8 cellular contexts compared by ENCODE assay signal in the genomic region with DNA sequence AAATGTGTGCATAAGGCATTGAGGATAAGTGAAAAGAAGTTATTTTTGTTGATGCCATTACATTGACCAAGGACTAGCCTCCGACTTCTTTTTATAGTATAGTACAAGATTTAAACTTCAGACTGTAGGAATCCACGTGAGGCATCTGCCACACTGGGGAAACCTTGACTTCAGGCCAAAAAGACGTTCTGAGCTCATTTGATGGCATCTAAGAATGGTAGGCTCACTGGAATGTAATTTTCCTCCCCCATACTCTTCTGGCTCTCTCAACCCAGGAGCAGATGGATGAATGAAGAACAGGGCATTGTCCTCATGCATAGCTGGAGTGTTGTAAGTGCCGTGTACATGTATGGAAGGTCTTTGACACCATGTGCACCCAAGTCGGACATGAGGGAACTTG.
A peak's percentile ranks its signal among the peaks of the same experiment; 100 is the strongest.
DNase-seq lines count a peak whose midpoint lies in the region; ATAC-seq, FAIRE-seq and TF ChIP-seq lines count a peak whose summit lies in the region.
"Not testable (repeated sequence)": the region's sequence is repeated elsewhere in the genome, so short reads cannot be mapped to it uniquely, and the experiment has no call there.

No MANE protein-coding gene starts in this region.

- not testable (repeated sequence) for H2AK9ac ChIP-seq in IMR-90 (replicated peaks; ENCODE audit: low read depth, low read length, poor library complexity)

- not testable (repeated sequence) for FAIRE-seq in astrocyte (lab: Jason Lieb, UNC)

- CTCF ChIA-PET in IMR-90 (lab: Yijun Ruan, JAX) = not testable (repeated sequence)

- POLR2A ChIA-PET in IMR-90 (lab: Charles Lee; ENCODE audit: unreplicated experiment) = not testable (repeated sequence)

- TF ChIP-seq CTCF in AG10803 (conservative IDR thresholded peaks at IDR 0.05; ENCODE audit: low read length); IMR-90 (conservative IDR thresholded peaks at IDR 0.05; ENCODE audit: low read depth, low read length); astrocyte (IDR thresholded peaks at IDR 0.05; ENCODE audit: insufficient read depth, low read depth, low read length): not testable (repeated sequence)

- not testable (repeated sequence) for H3K4me3 Mint-ChIP-seq in astrocyte (ENCODE audit: unreplicated experiment)

- not testable (repeated sequence) for H3K9me1 ChIP-seq in IMR-90 (ENCODE audit: insufficient read depth, low read length)

- H2BK15ac ChIP-seq in IMR-90 (ENCODE audit: low read depth, low read length) = not testable (repeated sequence)

- not testable (repeated sequence) for H3K14ac ChIP-seq in IMR-90 (replicated peaks; ENCODE audit: low read depth, low read length)

- not testable (repeated sequence) for H3K36me3 Mint-ChIP-seq in astrocyte (ENCODE audit: low read depth, unreplicated experiment)

- not testable (repeated sequence) for H3K56ac ChIP-seq in IMR-90 (ENCODE audit: extremely low read depth, insufficient read depth, low read length)

- not testable (repeated sequence) for H3K36me3 ChIP-seq in IMR-90 (ENCODE audit: control insufficient read depth, insufficient read depth, low read length); astrocyte (ENCODE audit: insufficient read depth, low read length)

- H3K79me2 ChIP-seq in astrocyte (ENCODE audit: insufficient read depth, low read length) = not testable (repeated sequence)

- H3K4me1 ChIP-seq in IMR-90 (ENCODE audit: control insufficient read depth, insufficient read depth, low read length); astrocyte (ENCODE audit: insufficient read depth, low read length): not testable (repeated sequence)

- WGBS in IMR-90 (ENCODE audit: extremely low coverage in 2 of 2, insufficient read length in 1 of 2), 2 experiments = no CpG with 5 or more reads among the region's 5 CpGs

- H3K23ac ChIP-seq in IMR-90 (ENCODE audit: low read depth, low read length) = not testable (repeated sequence)

- ATAC-seq in IMR-90 (ENCODE audit: low read depth) (peak; percentile 44), SK-N-SH treated with all-trans-retinoic acid at 6 μM for 48 hours (peak; percentile 70)

- H3K27ac ChIP-seq in IMR-90 (ENCODE audit: insufficient read depth, low read length); astrocyte (ENCODE audit: low read depth, low read length): not testable (repeated sequence)

- H3K4me3 ChIP-seq in AG10803 (ENCODE audit: low read length); IMR-90 (ENCODE audit: insufficient read depth, low read depth, low read length); astrocyte (ENCODE audit: insufficient read depth, low read depth, low read length): not testable (repeated sequence)

- not testable (repeated sequence) for H3K79me1 ChIP-seq in IMR-90 (ENCODE audit: low read depth in 1 of 2, low read length in 2 of 2)

- not testable (repeated sequence) for H3K27me3 ChIP-seq in IMR-90 (ENCODE audit: control insufficient read depth, insufficient read depth, low read length); astrocyte (ENCODE audit: insufficient read depth, low read length)

- in situ Hi-C loops in IMR-90 (cut with MboI; ENCODE audit: low sequenced_read_pairs) = not testable (repeated sequence)

- not testable (repeated sequence) for H3K27me3 Mint-ChIP-seq in astrocyte (ENCODE audit: low read depth, unreplicated experiment)

- H2AFZ ChIP-seq in IMR-90 (replicated peaks; ENCODE audit: low read length, poor library complexity); astrocyte (ENCODE audit: low read depth, low read length): not testable (repeated sequence)

- dilution Hi-C loops in IMR-90 (cut with HindIII; ENCODE audit: low sequenced_read_pairs, unreplicated experiment) = not testable (repeated sequence)

- not testable (repeated sequence) for H3K18ac ChIP-seq in IMR-90 (ENCODE audit: low read depth, low read length)

- not testable (repeated sequence) for H2BK5ac ChIP-seq in IMR-90 (ENCODE audit: low read depth, low read length, poor library complexity, severe bottlenecking)

- intact Hi-C loops in IMR-90 (cut with micrococcal nuclease) = not testable (repeated sequence)

- H2AK5ac ChIP-seq in IMR-90 (ENCODE audit: low read depth, low read length) = not testable (repeated sequence)

- not testable (repeated sequence) for H3K9me3 ChIP-seq in IMR-90 (ENCODE audit: control insufficient read depth, insufficient read depth, low read length); astrocyte (ENCODE audit: insufficient read depth, low read depth, low read length)

- H3K9me3 Mint-ChIP-seq in astrocyte (ENCODE audit: unreplicated experiment) = not testable (repeated sequence)

- not testable (repeated sequence) for TF ChIP-seq POLR2A in IMR-90 (IDR thresholded peaks at IDR 0.05; ENCODE audit: low read depth, low read length)

- H3K27ac Mint-ChIP-seq in astrocyte (ENCODE audit: unreplicated experiment) = not testable (repeated sequence)

- not testable (repeated sequence) for H3K4me2 ChIP-seq in IMR-90 (ENCODE audit: low read depth, low read length); astrocyte (ENCODE audit: low read length)

- H4K8ac ChIP-seq in IMR-90 (ENCODE audit: low read depth in 2 of 2, low read length in 2 of 2) = not testable (repeated sequence)

- H2BK120ac ChIP-seq in IMR-90 (ENCODE audit: low read depth, low read length) = not testable (repeated sequence)

- H3K9ac ChIP-seq in IMR-90 (ENCODE audit: low read depth, low read length); astrocyte (ENCODE audit: low read length): not testable (repeated sequence)

- not testable (repeated sequence) for H4K5ac ChIP-seq in IMR-90 (ENCODE audit: low read depth, low read length)

- not testable (repeated sequence) for H3K4ac ChIP-seq in IMR-90 (ENCODE audit: low read depth, low read length)

- not testable (repeated sequence) for H4K91ac ChIP-seq in IMR-90 (ENCODE audit: insufficient read depth, low read depth, low read length)

- not testable (repeated sequence) for H3K4me1 Mint-ChIP-seq in astrocyte (ENCODE audit: low read depth, unreplicated experiment)

- TF ChIP-seq RAD21 in IMR-90 (IDR thresholded peaks at IDR 0.05; ENCODE audit: low read length) = not testable (repeated sequence)

- DNase-seq in AG10803 (ENCODE audit: low read depth) = peak; percentile 12
- DNase-seq in EL = peak; percentile 5
- DNase-seq in IMR-90 = peak; percentile 5
- DNase-seq in NCI-H226 = peak; percentile 18
- peak; percentile 2 for DNase-seq in astrocyte (ENCODE audit: low read depth)
- peak; percentile 2 for DNase-seq in islet precursor cell
- peak; percentile 8 for DNase-seq in superior temporal gyrus (ENCODE audit: extremely low spot score)

- not testable (repeated sequence) for H4K20me1 ChIP-seq in IMR-90 (ENCODE audit: insufficient read depth, low read length); astrocyte (ENCODE audit: insufficient read depth, low read length)

- BruUV-seq in IMR-90 (replicated peaks; lab: Mats Ljungman, UMichigan) = not testable (repeated sequence)

- H2BK20ac ChIP-seq in IMR-90 (ENCODE audit: low read depth, low read length) = not testable (repeated sequence)
